7 cellular contexts compared by ENCODE assay signal in genomic region chr12:50070314-50071060, GRCh38. TPM values are rescaled to one million over a fixed set of nuclear protein-coding genes. Genes with fewer than 3 reads are reported as not detected.
DNase-seq lines count a peak whose midpoint lies in the region; ATAC-seq, FAIRE-seq and TF ChIP-seq lines count a peak whose summit lies in the region.

No MANE protein-coding gene starts in this region.

- 31% methylated on average over 9 of the region's 9 CpGs for WGBS in K562 (ENCODE audit: insufficient coverage, low coverage, missing lambda C conversion rate)
- 54% methylated on average over 9 of the region's 9 CpGs for WGBS in smooth muscle cell (ENCODE audit: low lambda C conversion rate)

- H4K20me1 ChIP-seq in K562 (replicated peaks; ENCODE audit: control insufficient read depth, insufficient read depth, low read length) (no peaks in the 10 kb centered on the region), smooth muscle cell (ENCODE audit: low read depth) (no peaks in the 10 kb centered on the region)

- no peak overlapping the region for H3K4me3 ChIP-seq in K562
- no peak overlapping the region for H3K4me3 ChIP-seq in smooth muscle cell

- H3K4me1 ChIP-seq in K562 (replicated peaks in 1 of 2; ENCODE audit: control insufficient read depth in 2 of 2, insufficient read depth in 2 of 2, low read length in 2 of 2) (peaks cover 24 to 25% of the 10 kb centered on the region in 2 experiments; a peak in 4 of 5 replicates), smooth muscle cell (ENCODE audit: low read depth) (no peaks in the 10 kb centered on the region)

- H3K27me3 ChIP-seq in K562 (ENCODE audit: control insufficient read depth in 2 of 2, insufficient read depth in 2 of 2, low read length in 2 of 2) (peaks cover 3 to 18% of the 10 kb centered on the region in 2 experiments; a peak in 4 of 5 replicates), smooth muscle cell (ENCODE audit: low read depth) (no peaks in the 10 kb centered on the region)

- TF ChIP-seq CTCF in GM12874 (IDR thresholded peaks at IDR 0.05; ENCODE audit: insufficient read depth, low read depth, low read length) (peak; percentile 93), K562 (IDR thresholded peaks at IDR 0.05 in 2 of 3, conservative IDR thresholded peaks at IDR 0.05 in 1 of 3; ENCODE audit: insufficient read depth in 2 of 3, low read depth in 1 of 3, low read length in 3 of 3) (peak; percentile 90 to 98 (median 97)), smooth muscle cell (IDR thresholded peaks at IDR 0.05; ENCODE audit: borderline replicate concordance, insufficient read depth, poor library complexity, severe bottlenecking) (peak; percentile 94)

- peaks cover 0 to 11% (median 2%) of the 10 kb centered on the region in 3 donors for H3K27me3 Mint-ChIP-seq in immature natural killer cell (ENCODE audit: low read depth in 3 of 3)

- TF ChIP-seq RAD21 in K562 (CRISPR knock-in tag; conservative IDR thresholded peaks at IDR 0.05 in 1 of 2, IDR thresholded peaks at IDR 0.05 in 1 of 2) = peak; percentile 92 to 95

- peaks cover 4% of the 10 kb centered on the region for H3K9me1 ChIP-seq in K562 (ENCODE audit: control insufficient read depth, insufficient read depth, low read length)

- no peaks in the 10 kb centered on the region for H3K79me2 ChIP-seq in K562 (ENCODE audit: control insufficient read depth, insufficient read depth, low read length)
- H3K79me2 ChIP-seq in smooth muscle cell (ENCODE audit: low read depth) = no peaks in the 10 kb centered on the region

- no peaks in the 10 kb centered on the region for H3F3A ChIP-seq in smooth muscle cell (ENCODE audit: low read depth)

- H3K27ac ChIP-seq in K562 (ENCODE audit: extremely low read depth, low read depth, low read length) = no peak overlapping the region
- H3K27ac ChIP-seq in smooth muscle cell (ENCODE audit: low read depth) = no peak overlapping the region

- H3K4me3 Mint-ChIP-seq in immature natural killer cell = peak overlapping the region in 1 of 5 donors; percentile 15

- H3K9me3 Mint-ChIP-seq in immature natural killer cell = no peaks in the 10 kb centered on the region

- no peak for TF ChIP-seq EP300 in K562 (IDR thresholded peaks at IDR 0.05; ENCODE audit: low read length)

- CTCF ChIA-PET in K562 (lab: Yijun Ruan, JAX; ENCODE audit: low intra/inter-chr PET ratio) = interaction anchor here (0.5 to 3.2 kb wide), 12 partner anchors 12 to 696 kb away, joined by 3 to 43 read pairs (median 4); partner anchors contain the start of gene AQP6

- no peaks in the 10 kb centered on the region for H3K36me3 Mint-ChIP-seq in immature natural killer cell

- peak; percentile 85 for ATAC-seq in K562

- POLR2A ChIA-PET in K562 (lab: Yijun Ruan, JAX) = interaction anchor here (0.7 to 1.6 kb wide), 5 partner anchors 14 to 103 kb away, joined by 3 to 6 read pairs (median 4); partner anchors contain the start of genes RACGAP1 and SMARCD1

- FAIRE-seq in K562 (lab: Jason Lieb, UNC) = peak; percentile 95

- H2AFZ ChIP-seq in K562 (ENCODE audit: low read depth, low read length) = peak overlapping the region; percentile 96
- H2AFZ ChIP-seq in smooth muscle cell (ENCODE audit: low read depth) = no peak overlapping the region

- H3K9me3 ChIP-seq in K562 (replicated peaks; ENCODE audit: control insufficient read depth, insufficient read depth, low read depth, low read length) (no peaks in the 10 kb centered on the region), smooth muscle cell (replicated peaks; ENCODE audit: low read depth) (no peaks in the 10 kb centered on the region)

- TF ChIP-seq POLR2A in K562 (conservative IDR thresholded peaks at IDR 0.05) = no peak

- BruUV-seq in K562 (replicated peaks; lab: Mats Ljungman, UMichigan) = no TSS peak

- H3K27ac Mint-ChIP-seq in immature natural killer cell = no peak overlapping the region

- in situ Hi-C loops in K562 (cut with MboI) = loop anchor here (5.0 kb wide), 1 partner anchor 242 kb away; no protein-coding TSS in a partner anchor

- H3K4me1 Mint-ChIP-seq in immature natural killer cell = peaks cover 3 to 8% of the 10 kb centered on the region in 2 donors

- peak overlapping the region; percentile 52 for H3K4me2 ChIP-seq in K562 (ENCODE audit: insufficient read depth, low read length)
- H3K4me2 ChIP-seq in smooth muscle cell = no peak overlapping the region

- H3K36me3 ChIP-seq in K562 (ENCODE audit: control insufficient read depth, insufficient read depth, low read length) (no peaks in the 10 kb centered on the region), smooth muscle cell (ENCODE audit: low read depth) (no peaks in the 10 kb centered on the region)

- DNase-seq in NCI-H146 treated with DMSO at 0.1 percent for 48 hours (lab: John Stamatoyannopoulos, UW; ENCODE audit: unreplicated experiment) (peak; percentile 16), T-helper 22 cell (ENCODE audit: low read depth) (peak; percentile 34), K562 (ENCODE audit: extremely low read depth in 1 of 4, low spot score in 3 of 4) (peak; percentile 77 to 90 (median 82)), immature natural killer cell (peak; percentile 36 to 60 (median 47)), smooth muscle cell (lab: John Stamatoyannopoulos, UW; ENCODE audit: unreplicated experiment) (peak; percentile 44), mesenteric fat pad (ENCODE audit: low spot score) (no peak)

- intact Hi-C loops in K562 (cut with micrococcal nuclease) = loop anchor here (1.0 kb wide), 3 partner anchors 31 to 294 kb away; no protein-coding TSS in a partner anchor

- H3K9ac ChIP-seq in K562 (ENCODE audit: insufficient read depth in 1 of 2, low read depth in 2 of 2, low read length in 2 of 2) (peak overlapping the region in 1 of 2 experiments; percentile 59; a peak in 1 of 4 replicates), smooth muscle cell (ENCODE audit: low read depth) (no peak overlapping the region)

RNA-seq across cellular contexts. Expression of gene ASIC1, which starts 13.1 kb away (rescaled TPM):
- total RNA-seq in K562 (2011; cell fraction: chromatin; rRNA removed; ENCODE audit: low replicate concordance) = 4.7 and 13.5 TPM in 2 replicates
- total RNA-seq in K562 (2011; cell fraction: nucleolus; rRNA removed) = 6.7 TPM in 2 replicates
- 6.2 and 10.1 TPM in 2 replicates for total RNA-seq in K562 (2011; cell fraction: nucleoplasm; rRNA removed)
- total RNA-seq in K562 (2014; rRNA removed) (0.45 and 0.69 TPM in 2 replicates), K562 (2014; rRNA removed; fragmentation: Illumina TruSeq; extraction: Trizol) (0.15 and 0.22 TPM in 2 replicates), K562 (2015; rRNA removed; fragmentation: Illumina TruSeq; extraction: Trizol) (0.14 and 0.19 TPM in 2 replicates), K562 (2021) (1.2 TPM in 2 replicates), smooth muscle cell (0.36 and 0.45 TPM in 2 replicates), mesenteric fat pad (0.71 TPM)
- polyA plus RNA-seq in K562 (2011; rRNA removed) (1.7 and 2.1 TPM in 2 replicates), K562 (2014; fragmentation: Illumina TruSeq; extraction: Trizol) (0.97 and 1.1 TPM in 2 replicates), K562 (2014; fragmentation: Nextera tagmentation; extraction: Ambion mirVana) (under 1 TPM; 0.01 to 0.17 TPM), K562 (2014; rRNA removed) (0.81 and 1.2 TPM in 2 replicates), immature natural killer cell (not detected), smooth muscle cell (0.69 and 1.5 TPM in 2 replicates)
- 2.2 and 2.4 TPM in 2 replicates for polyA plus RNA-seq in K562 (2011; cell fraction: cytosol; rRNA removed)
- 6.8 and 7.2 TPM in 2 replicates for polyA plus RNA-seq in K562 (2011; cell fraction: nucleus; rRNA removed)
- polyA plus RNA-seq in K562 (2012) = 0.69 and 2.0 TPM in 2 replicates
- polyA minus RNA-seq in K562 (2011; rRNA and poly(A)+ RNA removed) = 1.4 and 1.8 TPM in 2 replicates
- 0.64 and 1.8 TPM in 2 replicates for polyA minus RNA-seq in K562 (2011; cell fraction: cytosol; rRNA and poly(A)+ RNA removed)
- 0.78 and 1.2 TPM in 2 replicates for polyA minus RNA-seq in K562 (2011; cell fraction: nucleus; rRNA and poly(A)+ RNA removed)

RNA-seq across cellular contexts. Expression of gene SMARCD1, which starts 14.7 kb away (rescaled TPM):
- 100 and 119 TPM in 2 replicates for total RNA-seq in K562 (2011; cell fraction: chromatin; rRNA removed; ENCODE audit: low replicate concordance)
- 57.0 and 69.7 TPM in 2 replicates for total RNA-seq in K562 (2011; cell fraction: nucleolus; rRNA removed)
- total RNA-seq in K562 (2011; cell fraction: nucleoplasm; rRNA removed) = 75.5 and 101 TPM in 2 replicates
- total RNA-seq in K562 (2014; rRNA removed) = 65.3 and 98.3 TPM in 2 replicates
- 43.8 and 47.5 TPM in 2 replicates for total RNA-seq in K562 (2014; rRNA removed; fragmentation: Illumina TruSeq; extraction: Trizol)
- total RNA-seq in K562 (2015; rRNA removed; fragmentation: Illumina TruSeq; extraction: Trizol) = 45.8 and 47.5 TPM in 2 replicates
- 68.2 and 77.0 TPM in 2 replicates for total RNA-seq in K562 (2021)
- 48.0 and 70.5 TPM in 2 replicates for polyA plus RNA-seq in K562 (2011; rRNA removed)
- 52.7 and 56.9 TPM in 2 replicates for polyA plus RNA-seq in K562 (2011; cell fraction: cytosol; rRNA removed)
- 81.1 and 98.9 TPM in 2 replicates for polyA plus RNA-seq in K562 (2011; cell fraction: nucleus; rRNA removed)
- polyA plus RNA-seq in K562 (2012) = 50.7 and 56.4 TPM in 2 replicates
- 85.6 and 91.7 TPM in 2 replicates for polyA plus RNA-seq in K562 (2014; fragmentation: Illumina TruSeq; extraction: Trizol)
- 1 to 10 TPM in 1 of 2 experiments, under 1 TPM in 1; 0.86 to 1.5 TPM for polyA plus RNA-seq in K562 (2014; fragmentation: Nextera tagmentation; extraction: Ambion mirVana)
- 49.1 and 51.3 TPM in 2 replicates for polyA plus RNA-seq in K562 (2014; rRNA removed)
- 59.4 and 59.7 TPM in 2 replicates for polyA minus RNA-seq in K562 (2011; rRNA and poly(A)+ RNA removed)
- 53.8 TPM in 2 replicates for polyA minus RNA-seq in K562 (2011; cell fraction: cytosol; rRNA and poly(A)+ RNA removed)
- polyA minus RNA-seq in K562 (2011; cell fraction: nucleus; rRNA and poly(A)+ RNA removed) = 25.7 and 41.5 TPM in 2 replicates
- polyA plus RNA-seq in immature natural killer cell = 10 to 100 TPM; 14.2 to 22.4 (median 15.5) TPM
- 39.6 and 47.8 TPM in 2 replicates for total RNA-seq in smooth muscle cell
- polyA plus RNA-seq in smooth muscle cell = 24.1 and 28.3 TPM in 2 replicates
- 63.1 TPM for total RNA-seq in mesenteric fat pad

RNA-seq across cellular contexts. Expression of gene GPD1, which starts 33.3 kb away (rescaled TPM):
- total RNA-seq in K562 (2011; cell fraction: chromatin; rRNA removed; ENCODE audit: low replicate concordance) = 0.51 and 1.1 TPM in 2 replicates
- 1.1 and 1.2 TPM in 2 replicates for total RNA-seq in K562 (2011; cell fraction: nucleolus; rRNA removed)
- total RNA-seq in K562 (2011; cell fraction: nucleoplasm; rRNA removed) = 0.51 and 1.5 TPM in 2 replicates
- 1.00 and 1.1 TPM in 2 replicates for total RNA-seq in K562 (2014; rRNA removed)
- 0.35 and 0.47 TPM in 2 replicates for total RNA-seq in K562 (2014; rRNA removed; fragmentation: Illumina TruSeq; extraction: Trizol)
- total RNA-seq in K562 (2015; rRNA removed; fragmentation: Illumina TruSeq; extraction: Trizol) = 0.40 and 0.45 TPM in 2 replicates
- total RNA-seq in K562 (2021) = 0.55 and 0.67 TPM in 2 replicates
- polyA plus RNA-seq in K562 (2011; rRNA removed) = 0.47 and 0.99 TPM in 2 replicates
- 0.13 and 1.7 TPM in 2 replicates for polyA plus RNA-seq in K562 (2011; cell fraction: cytosol; rRNA removed)
- 0.90 and 1.5 TPM in 2 replicates for polyA plus RNA-seq in K562 (2011; cell fraction: nucleus; rRNA removed)
- polyA plus RNA-seq in K562 (2012) = 0.29 and 0.72 TPM in 2 replicates
- 0.70 and 0.91 TPM in 2 replicates for polyA plus RNA-seq in K562 (2014; fragmentation: Illumina TruSeq; extraction: Trizol)
- polyA plus RNA-seq in K562 (2014; fragmentation: Nextera tagmentation; extraction: Ambion mirVana) = under 1 TPM; 0.13 to 0.45 TPM
- 0.45 and 0.70 TPM in 2 replicates for polyA plus RNA-seq in K562 (2014; rRNA removed)
- polyA minus RNA-seq in K562 (2011; rRNA and poly(A)+ RNA removed) = 0.09 and 1.0 TPM in 2 replicates
- polyA minus RNA-seq in K562 (2011; cell fraction: cytosol; rRNA and poly(A)+ RNA removed) = 0.67 TPM in 1 of 2 replicates, not detected in the other
- 0.22 and 0.40 TPM in 2 replicates for polyA minus RNA-seq in K562 (2011; cell fraction: nucleus; rRNA and poly(A)+ RNA removed)
- under 1 TPM in 1 of 3 donors, not detected in 2; 0.07 TPM for polyA plus RNA-seq in immature natural killer cell
- total RNA-seq in smooth muscle cell = not detected in 2 replicates
- 0.24 TPM in 1 of 2 replicates, not detected in the other for polyA plus RNA-seq in smooth muscle cell
- 1,023 TPM for total RNA-seq in mesenteric fat pad

RNA-seq across cellular contexts. Expression of gene COX14, which starts 41.5 kb away (rescaled TPM):
- 10.7 and 19.2 TPM in 2 replicates for total RNA-seq in K562 (2011; cell fraction: chromatin; rRNA removed; ENCODE audit: low replicate concordance)
- 22.3 and 29.3 TPM in 2 replicates for total RNA-seq in K562 (2011; cell fraction: nucleolus; rRNA removed)
- 18.2 and 26.1 TPM in 2 replicates for total RNA-seq in K562 (2011; cell fraction: nucleoplasm; rRNA removed)
- total RNA-seq in K562 (2014; rRNA removed) = 53.4 and 63.4 TPM in 2 replicates
- 46.3 and 50.9 TPM in 2 replicates for total RNA-seq in K562 (2014; rRNA removed; fragmentation: Illumina TruSeq; extraction: Trizol)
- total RNA-seq in K562 (2015; rRNA removed; fragmentation: Illumina TruSeq; extraction: Trizol) = 40.9 and 44.8 TPM in 2 replicates
- 51.7 and 65.1 TPM in 2 replicates for total RNA-seq in K562 (2021)
- 79.2 and 82.6 TPM in 2 replicates for polyA plus RNA-seq in K562 (2011; rRNA removed)
- 99.8 and 123 TPM in 2 replicates for polyA plus RNA-seq in K562 (2011; cell fraction: cytosol; rRNA removed)
- 34.9 and 36.3 TPM in 2 replicates for polyA plus RNA-seq in K562 (2011; cell fraction: nucleus; rRNA removed)
- polyA plus RNA-seq in K562 (2012) = 80.4 and 81.0 TPM in 2 replicates
- 44.4 and 45.6 TPM in 2 replicates for polyA plus RNA-seq in K562 (2014; fragmentation: Illumina TruSeq; extraction: Trizol)
- polyA plus RNA-seq in K562 (2014; fragmentation: Nextera tagmentation; extraction: Ambion mirVana) = 100 to 1,000 TPM; 259 to 269 TPM
- polyA plus RNA-seq in K562 (2014; rRNA removed) = 78.2 and 78.5 TPM in 2 replicates
- polyA minus RNA-seq in K562 (2011; rRNA and poly(A)+ RNA removed) = 20.7 and 20.8 TPM in 2 replicates
- 8.3 and 12.1 TPM in 2 replicates for polyA minus RNA-seq in K562 (2011; cell fraction: cytosol; rRNA and poly(A)+ RNA removed)
- polyA minus RNA-seq in K562 (2011; cell fraction: nucleus; rRNA and poly(A)+ RNA removed) = 7.4 and 8.0 TPM in 2 replicates
- 100 to 1,000 TPM; 191 to 270 (median 256) TPM for polyA plus RNA-seq in immature natural killer cell
- total RNA-seq in smooth muscle cell = 14.7 and 18.6 TPM in 2 replicates
- polyA plus RNA-seq in smooth muscle cell = 67.9 and 71.3 TPM in 2 replicates
- 92.0 TPM for total RNA-seq in mesenteric fat pad

RNA-seq across cellular contexts. Expression of gene RACGAP1, which starts 45.2 kb away (rescaled TPM):
- total RNA-seq in K562 (2011; cell fraction: chromatin; rRNA removed; ENCODE audit: low replicate concordance) = 76.8 and 166 TPM in 2 replicates
- total RNA-seq in K562 (2011; cell fraction: nucleolus; rRNA removed) = 53.0 and 66.8 TPM in 2 replicates
- 66.9 and 71.0 TPM in 2 replicates for total RNA-seq in K562 (2011; cell fraction: nucleoplasm; rRNA removed)
- total RNA-seq in K562 (2014; rRNA removed) (56.7 and 57.3 TPM in 2 replicates), K562 (2014; rRNA removed; fragmentation: Illumina TruSeq; extraction: Trizol) (85.1 and 93.6 TPM in 2 replicates), K562 (2015; rRNA removed; fragmentation: Illumina TruSeq; extraction: Trizol) (66.2 and 69.9 TPM in 2 replicates), K562 (2021) (86.2 and 88.6 TPM in 2 replicates), smooth muscle cell (18.3 and 52.3 TPM in 2 replicates), mesenteric fat pad (9.4 TPM)
- polyA plus RNA-seq in K562 (2011; rRNA removed) (78.6 and 92.9 TPM in 2 replicates), K562 (2014; fragmentation: Illumina TruSeq; extraction: Trizol) (79.7 and 80.0 TPM in 2 replicates), K562 (2014; fragmentation: Nextera tagmentation; extraction: Ambion mirVana) (10 to 100 TPM; 56.4 to 71.8 TPM), K562 (2014; rRNA removed) (60.4 and 65.3 TPM in 2 replicates), immature natural killer cell (10 to 100 TPM; 11.6 to 20.9 (median 12.4) TPM), smooth muscle cell (11.4 and 13.7 TPM in 2 replicates)
- 36.1 and 60.3 TPM in 2 replicates for polyA plus RNA-seq in K562 (2011; cell fraction: cytosol; rRNA removed)
- polyA plus RNA-seq in K562 (2011; cell fraction: nucleus; rRNA removed) = 75.1 and 97.6 TPM in 2 replicates
- polyA plus RNA-seq in K562 (2012) = 51.9 and 71.6 TPM in 2 replicates
- 172 and 188 TPM in 2 replicates for polyA minus RNA-seq in K562 (2011; rRNA and poly(A)+ RNA removed)
- polyA minus RNA-seq in K562 (2011; cell fraction: cytosol; rRNA and poly(A)+ RNA removed) = 49.3 and 53.4 TPM in 2 replicates
- polyA minus RNA-seq in K562 (2011; cell fraction: nucleus; rRNA and poly(A)+ RNA removed) = 31.1 and 63.0 TPM in 2 replicates

Comparison
In these comparisons a context has a peak if more than half of its experiments do, and no peak if none do; other contexts are left out.
1. RNA of gene GPD1, which starts 33.3 kb away (total RNA-seq): 1,023 TPM in mesenteric fat pad (single experiment); 0.35 to 1.5 TPM in K562 and not detected in smooth muscle cell; every median in the first group is over 100 times any median in the second.
2. Peak in every context shown above with its lines, with median percentiles within 50 percentile points of each other: CTCF ChIP-seq.